Comparison of ENCODE assay signal across 10 cellular contexts in the genomic region with DNA sequence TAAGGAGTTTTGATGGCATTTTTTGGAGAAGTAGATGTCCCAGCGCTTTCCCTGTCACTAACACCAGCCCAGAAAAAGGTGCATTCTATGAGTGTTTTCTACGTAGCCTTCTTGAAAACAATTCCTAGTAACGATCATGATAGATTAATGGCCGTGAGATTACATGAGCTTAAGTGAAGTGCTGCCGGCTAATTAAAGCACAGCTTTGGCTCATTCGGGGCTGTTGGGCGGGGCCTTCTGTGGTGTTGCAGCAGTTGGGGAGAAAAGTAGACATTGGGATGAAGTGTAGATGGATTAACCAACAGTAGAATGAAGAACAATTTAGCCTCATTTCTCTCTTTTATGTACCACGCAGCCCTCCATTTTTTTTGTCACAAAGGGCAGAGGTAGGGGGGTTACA. TPM values are rescaled to one million over a fixed set of nuclear protein-coding genes. Genes with fewer than 3 reads are reported as not detected.
A peak's percentile ranks its signal among the peaks of the same experiment; 100 is the strongest.
DNase-seq lines count a peak whose midpoint lies in the region; ATAC-seq, FAIRE-seq and TF ChIP-seq lines count a peak whose summit lies in the region.
"Had no signal": no experiment of that assay in that cellular context is flagged by ENCODE, and none has a peak within 500 bp of the region (broad histone marks: within the 10 kb centered on the region; RNA-seq: fewer than 3 reads in every experiment).

No MANE protein-coding gene starts in this region.

- H3K4me1 ChIP-seq in ascending aorta (peaks cover 0 to 20% of the 10 kb centered on the region in 2 donors), keratinocyte (ENCODE audit: control insufficient read depth, extremely low read depth, insufficient read depth, low read length) (peaks cover 37% of the 10 kb centered on the region), subcutaneous abdominal adipose tissue (ENCODE audit: control insufficient read depth in 5 of 5, insufficient read depth in 5 of 5, low read length in 5 of 5) (peaks cover 4 to 42% (median 40%) of the 10 kb centered on the region in 5 donors), mesendoderm (ENCODE audit: control insufficient read depth, low read depth, low read length) (no peaks in the 10 kb centered on the region)

- intact Hi-C loops in ascending aorta (cut with DNase I): loop anchor here (5.0 kb wide), 1 partner anchor 144 kb away; a partner anchor contains a TSS

- H3K18ac ChIP-seq in mesendoderm (ENCODE audit: low read length): no peak overlapping the region

- H3K9ac ChIP-seq in keratinocyte (ENCODE audit: control insufficient read depth, extremely low read depth, insufficient read depth, low read length) (peak overlapping the region; percentile 55), subcutaneous abdominal adipose tissue (ENCODE audit: low read length in 5 of 5) (peak overlapping the region in 3 of 5 donors; percentile 33 to 68 (median 40)), mesendoderm (ENCODE audit: low read length) (no peak overlapping the region)

- peak overlapping the region; percentile 82 for H2AFZ ChIP-seq in keratinocyte (ENCODE audit: control insufficient read depth, low read length)

- no peak overlapping the region for H4K5ac ChIP-seq in mesendoderm (ENCODE audit: low read length)

- DNase-seq in MG63 (no peak), ascending aorta (ENCODE audit: low spot score in 2 of 2) (peak in 1 of 2 donors; percentile 48), keratinocyte (ENCODE audit: low read depth, low spot score) (no peak), RCC 7860 (ENCODE audit: low spot score) (no peak), mesendoderm (no peak), ecto neural progenitor cell (ENCODE audit: low spot score) (no peak)
- DNase-seq: CD8-positive, alpha-beta memory T cell; naive B cell had no signal

- H3K27ac Mint-ChIP-seq in activated T-helper 17 cell treated with anti-CD3 and anti-CD28 coated beads, Interleukin-2, amount 50 U/mL, for 72 hours: no peak overlapping the region
- H3K27ac Mint-ChIP-seq: CD8-positive, alpha-beta memory T cell; naive B cell had no signal

- no peaks in the 10 kb centered on the region for H3K36me3 Mint-ChIP-seq in activated T-helper 17 cell treated with anti-CD3 and anti-CD28 coated beads, Interleukin-2, amount 50 U/mL, for 72 hours (ENCODE audit: low read depth)

- H3K79me1 ChIP-seq in mesendoderm (ENCODE audit: low read length): no peaks in the 10 kb centered on the region

- no peaks in the 10 kb centered on the region for H3K27me3 ChIP-seq in MG63
- no peaks in the 10 kb centered on the region for H3K27me3 ChIP-seq in ascending aorta
- no peaks in the 10 kb centered on the region for H3K27me3 ChIP-seq in keratinocyte (ENCODE audit: control insufficient read depth, extremely low read depth, insufficient read depth, low read length)
- H3K27me3 ChIP-seq in subcutaneous abdominal adipose tissue (ENCODE audit: control insufficient read depth in 5 of 5, insufficient read depth in 4 of 5, low read length in 5 of 5): no peaks in the 10 kb centered on the region
- H3K27me3 ChIP-seq in mesendoderm (ENCODE audit: insufficient read depth, low read length, poor library complexity): no peaks in the 10 kb centered on the region

- TF ChIP-seq CTCF in ascending aorta (IDR thresholded peaks at IDR 0.05) (no peak), keratinocyte (optimal IDR thresholded peaks at IDR 0.05 in 1 of 3, IDR thresholded peaks at IDR 0.05 in 1 of 3, conservative IDR thresholded peaks at IDR 0.05 in 1 of 3; ENCODE audit: extremely low read depth in 1 of 3, insufficient read depth in 2 of 3, low read length in 3 of 3) (no peak)

- H3K9me3 ChIP-seq in MG63 (no peaks in the 10 kb centered on the region), ascending aorta (no peaks in the 10 kb centered on the region), keratinocyte (ENCODE audit: control insufficient read depth, low read depth, low read length) (no peaks in the 10 kb centered on the region), subcutaneous abdominal adipose tissue (ENCODE audit: control insufficient read depth in 5 of 5, low read length in 5 of 5) (peaks cover 0 to 4% (median 0%) of the 10 kb centered on the region in 5 donors)

- no peak overlapping the region for H3K4ac ChIP-seq in mesendoderm (ENCODE audit: low read depth, low read length)

- H2BK15ac ChIP-seq in mesendoderm (replicated peaks; ENCODE audit: low read depth): no peak overlapping the region

- H3K27ac ChIP-seq in ascending aorta (peak overlapping the region; percentile 52 to 77), keratinocyte (ENCODE audit: control insufficient read depth, insufficient read depth, low read length) (no peak overlapping the region), subcutaneous abdominal adipose tissue (ENCODE audit: low read depth, low read length) (peak overlapping the region; percentile 91), mesendoderm (ENCODE audit: low read depth, low read length) (no peak overlapping the region)

- no peaks in the 10 kb centered on the region for H3K4me1 Mint-ChIP-seq in activated T-helper 17 cell treated with anti-CD3 and anti-CD28 coated beads, Interleukin-2, amount 50 U/mL, for 72 hours
- H3K4me1 Mint-ChIP-seq: CD8-positive, alpha-beta memory T cell; naive B cell had no signal

- no peak overlapping the region for H3K56ac ChIP-seq in mesendoderm (ENCODE audit: low read length)

- H3K9me1 ChIP-seq in keratinocyte (ENCODE audit: control insufficient read depth, extremely low read depth, insufficient read depth, low read length): peaks cover 4% of the 10 kb centered on the region

- H3K4me3 ChIP-seq in MG63 (peak overlapping the region; percentile 1), ascending aorta (peak overlapping the region in 1 of 2 donors; percentile 57), keratinocyte (ENCODE audit: control insufficient read depth in 2 of 3, extremely low read depth in 1 of 3, insufficient read depth in 2 of 3, low read depth in 1 of 3, low read length in 3 of 3) (peak overlapping the region in 2 of 3 experiments; percentile 49 to 69), subcutaneous abdominal adipose tissue (ENCODE audit: low read depth in 1 of 5, low read length in 5 of 5) (peak overlapping the region; percentile 0 to 67 (median 49)), mesendoderm (ENCODE audit: low read length) (no peak overlapping the region)

- no CpG with 5 or more reads among the region's 8 CpGs for WGBS in mesendoderm (ENCODE audit: extremely low coverage, insufficient coverage, low lambda C conversion rate)

- no peak for FAIRE-seq in keratinocyte (lab: Jason Lieb, UNC)
- no peak for FAIRE-seq in RCC 7860 (lab: Jason Lieb, UNC)

- no peaks in the 10 kb centered on the region for H4K20me1 ChIP-seq in keratinocyte (ENCODE audit: control insufficient read depth, extremely low read depth, insufficient read depth, low read length)

- H3K36me3 ChIP-seq in MG63 (no peaks in the 10 kb centered on the region), ascending aorta (no peaks in the 10 kb centered on the region), keratinocyte (ENCODE audit: control insufficient read depth in 2 of 2, extremely low read depth in 1 of 2, insufficient read depth in 2 of 2, low read length in 2 of 2) (no peaks in the 10 kb centered on the region), subcutaneous abdominal adipose tissue (ENCODE audit: control insufficient read depth in 5 of 5, insufficient read depth in 5 of 5, low read length in 5 of 5) (no peaks in the 10 kb centered on the region), mesendoderm (ENCODE audit: control insufficient read depth, insufficient read depth, low read length) (no peaks in the 10 kb centered on the region)

- H2BK120ac ChIP-seq in mesendoderm (ENCODE audit: low read depth, low read length): no peak overlapping the region

- no peak overlapping the region for H4K8ac ChIP-seq in mesendoderm (ENCODE audit: low read depth, low read length)

- H3K27me3 Mint-ChIP-seq in activated T-helper 17 cell treated with anti-CD3 and anti-CD28 coated beads, Interleukin-2, amount 50 U/mL, for 72 hours: no peaks in the 10 kb centered on the region
- H3K27me3 Mint-ChIP-seq: CD8-positive, alpha-beta memory T cell had no signal

- no peak overlapping the region for H3K4me3 Mint-ChIP-seq in activated T-helper 17 cell treated with anti-CD3 and anti-CD28 coated beads, Interleukin-2, amount 50 U/mL, for 72 hours
- H3K4me3 Mint-ChIP-seq: CD8-positive, alpha-beta memory T cell; naive B cell had no signal

- H3K4me2 ChIP-seq in keratinocyte (ENCODE audit: control insufficient read depth, extremely low read depth, insufficient read depth, low read depth, low read length): peak overlapping the region; percentile 97
- no peak overlapping the region for H3K4me2 ChIP-seq in mesendoderm (ENCODE audit: low read length)

- H2BK5ac ChIP-seq in mesendoderm (ENCODE audit: low read length): no peak overlapping the region

- no peak overlapping the region for H2AK5ac ChIP-seq in mesendoderm (ENCODE audit: low read length)

- no peak overlapping the region for H3K23ac ChIP-seq in mesendoderm (ENCODE audit: low read length)

- H3K79me2 ChIP-seq in keratinocyte (ENCODE audit: control insufficient read depth, insufficient read depth, low read length) (no peaks in the 10 kb centered on the region), mesendoderm (ENCODE audit: control insufficient read depth, insufficient read depth, low read length) (no peaks in the 10 kb centered on the region)

- ATAC-seq in activated T-helper 17 cell treated with anti-CD3 and anti-CD28 coated beads, Interleukin-2, amount 50 U/mL, for 72 hours (replicated peaks): no peak

- dilution Hi-C loops in keratinocyte (cut with MboI; ENCODE audit: extremely low pct_ligation_motif_present, low sequenced_read_pairs): no loop called here

- peaks cover 3% of the 10 kb centered on the region for H3K9me3 Mint-ChIP-seq in activated T-helper 17 cell treated with anti-CD3 and anti-CD28 coated beads, Interleukin-2, amount 50 U/mL, for 72 hours

RNA-seq across cellular contexts. Expression of a gene that starts 20.8 kb away (rescaled TPM):
- total RNA-seq in MG63 (2014; rRNA removed; shearing (Covaris generic); ENCODE audit: low replicate concordance): 12.6 and 20.3 TPM in 2 replicates
- 31.3 TPM for total RNA-seq in ascending aorta
- polyA plus RNA-seq in keratinocyte: 76.8 to 81.6 TPM (median 81.1 TPM) in 3 replicates
- polyA plus RNA-seq in keratinocyte (2011; ENCODE audit: low read depth): 47.7 TPM
- polyA plus RNA-seq in keratinocyte (2011; cell fraction: cytosol; rRNA removed): 83.9 and 87.4 TPM in 2 replicates
- 81.5 and 96.9 TPM in 2 replicates for polyA plus RNA-seq in keratinocyte (2011; cell fraction: nucleus; rRNA removed)
- 74.8 and 75.5 TPM in 2 replicates for polyA plus RNA-seq in keratinocyte (2012; ENCODE audit: low replicate concordance)
- 89.6 to 152 TPM (median 117 TPM) in 3 replicates for polyA minus RNA-seq in keratinocyte
- polyA minus RNA-seq in keratinocyte (2011; cell fraction: cytosol; rRNA and poly(A)+ RNA removed): 76.4 TPM
- 48.5 and 58.3 TPM in 2 replicates for polyA minus RNA-seq in keratinocyte (2011; cell fraction: nucleus; rRNA and poly(A)+ RNA removed)
- total RNA-seq in activated T-helper 17 cell treated with anti-CD3 and anti-CD28 coated beads, Interleukin-2, amount 50 U/mL, for 72 hours: 10 to 100 TPM; 36.5 to 63.6 TPM
- polyA plus RNA-seq in mesendoderm (2013, experiment 1 of 2): 23.9 TPM
- polyA plus RNA-seq in mesendoderm (2013, experiment 2 of 2): 23.3 TPM

Comparison
In these comparisons a context has a peak if more than half of its experiments do, and no peak if none do; other contexts are left out.
1. H3K27ac ChIP-seq: peak in ascending aorta (2 of 2) and subcutaneous abdominal adipose tissue (single experiment); none in keratinocyte (single experiment) and mesendoderm (single experiment).